Comparison of ENCODE assay signal across 1 cellular context in the genomic region with DNA sequence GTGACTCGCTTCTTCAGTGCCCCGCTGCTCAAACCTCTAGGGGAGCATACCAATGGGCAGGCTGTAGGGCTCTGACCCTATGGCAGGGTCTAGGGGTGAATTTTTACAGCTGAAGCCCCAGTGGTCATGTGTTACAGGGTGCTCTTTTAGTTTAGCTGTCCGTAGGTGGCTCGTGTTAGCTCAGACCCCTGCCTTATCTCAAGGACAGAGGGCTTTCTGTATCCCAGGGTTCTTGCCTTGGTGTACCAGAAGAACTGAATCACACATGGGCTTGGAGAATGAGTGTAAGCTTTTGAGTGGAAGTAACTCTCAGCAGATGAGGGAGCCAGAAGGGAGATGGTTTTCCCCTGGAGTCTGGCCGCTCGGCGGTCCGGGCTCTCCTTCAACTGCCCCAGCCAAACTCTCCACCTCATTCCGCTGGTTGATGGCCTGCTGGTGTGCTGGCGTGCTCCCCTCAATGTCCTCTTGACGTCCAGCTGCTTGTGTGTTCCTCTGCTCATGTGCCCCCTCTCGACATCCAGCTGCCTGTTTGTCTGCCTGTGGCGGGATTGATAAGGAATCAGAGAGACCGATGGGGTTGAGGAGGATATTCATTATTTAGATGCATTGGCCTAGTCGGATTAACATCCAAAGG.
TF ChIP-seq lines count a peak whose summit lies in the region.

No MANE protein-coding gene starts in this region.

TF ChIP-seq in K562, 482 proteins besides CTCF, POLR2A, EP300 and RAD21 (continued from another document and continues in another):
- TF ChIP-seq DACH1 (IDR thresholded peaks at IDR 0.05; ENCODE audit: partially characterized antibody) (no peak), POLR2AphosphoS5 (IDR thresholded peaks at IDR 0.05; ENCODE audit: control insufficient read depth, insufficient read depth, low read depth, low read length) (peak; percentile 29; the same call in 1 of the 2 replicates), PTRF (tag; IDR thresholded peaks at IDR 0.05) (no peak), ZNF23 (CRISPR knock-in tag; IDR thresholded peaks at IDR 0.05) (no peak), ZEB2 (IDR thresholded peaks at IDR 0.05) (no peak), NR2F6 (CRISPR knock-in tag; IDR thresholded peaks at IDR 0.05) (no peak), ETV5 (CRISPR knock-in tag; IDR thresholded peaks at IDR 0.05; ENCODE audit: low read depth) (0 out of 2 replicates have a peak, but pooled peaks have one; percentile 33), NR3C1 (CRISPR knock-in tag; IDR thresholded peaks at IDR 0.05) (no peak), CBFA2T3 (IDR thresholded peaks at IDR 0.05) (peak; percentile 89), OTX1 (CRISPR knock-in tag; IDR thresholded peaks at IDR 0.05) (no peak), ZNF445 (CRISPR knock-in tag; IDR thresholded peaks at IDR 0.05; ENCODE audit: low read depth) (no peak), POLR2B (IDR thresholded peaks at IDR 0.05; ENCODE audit: low read depth, partially characterized antibody) (no peak), CREM (IDR thresholded peaks at IDR 0.05; ENCODE audit: low read depth) (0 out of 2 replicates have a peak, but pooled peaks have one; percentile 18), CREB1 (IDR thresholded peaks at IDR 0.05) (no peak), CREB1 (CRISPR knock-in tag; IDR thresholded peaks at IDR 0.05) (no peak), NCOA6 (IDR thresholded peaks at IDR 0.05) (no peak), HCFC1 (IDR thresholded peaks at IDR 0.05; ENCODE audit: low read depth, low read length) (no peak), CSDE1 (IDR thresholded peaks at IDR 0.05) (no peak), ZNF778 (CRISPR knock-in tag; IDR thresholded peaks at IDR 0.05) (no peak), SRSF3 (IDR thresholded peaks at IDR 0.05; ENCODE audit: insufficient read depth, low read length) (no peak), RBM17 (IDR thresholded peaks at IDR 0.05; ENCODE audit: borderline replicate concordance, low read depth, low read length) (no peak), PRMT5 (CRISPR knock-in tag; IDR thresholded peaks at IDR 0.05) (no peak), NFIC (IDR thresholded peaks at IDR 0.05) (peak; percentile 53), ZNF124 (CRISPR knock-in tag; IDR thresholded peaks at IDR 0.05) (no peak), KDM5B (IDR thresholded peaks at IDR 0.05; ENCODE audit: insufficient replicate concordance, low read depth, low read length) (no peak), DNMT1 (IDR thresholded peaks at IDR 0.05) (no peak), HOXB6 (CRISPR knock-in tag; IDR thresholded peaks at IDR 0.05; ENCODE audit: borderline replicate concordance) (no peak), HDAC2 (IDR thresholded peaks at IDR 0.05) (peak; percentile 46; the same call in 1 of the 2 replicates), DIDO1 (tag; IDR thresholded peaks at IDR 0.05; ENCODE audit: low read depth) (no peak), HEY1 (CRISPR knock-in tag; IDR thresholded peaks at IDR 0.05; ENCODE audit: borderline replicate concordance) (no peak), HLTF (IDR thresholded peaks at IDR 0.05) (no peak), CBX3 (IDR thresholded peaks at IDR 0.05; ENCODE audit: borderline replicate concordance in 1 of 2, low read length in 2 of 2) (0 out of 3 replicates have a peak, but pooled peaks of 1 of the 2 experiments have one; percentile 19), TCF3 (CRISPR knock-in tag; IDR thresholded peaks at IDR 0.05) (peak; percentile 47; the same call in 1 of the 2 replicates), TAF9B (IDR thresholded peaks at IDR 0.05; ENCODE audit: partially characterized antibody) (no peak), RBBP5 (IDR thresholded peaks at IDR 0.05; ENCODE audit: borderline replicate concordance, insufficient read depth, low read length, poor library complexity, severe bottlenecking) (peak; percentile 22), MECOM (CRISPR knock-in tag; IDR thresholded peaks at IDR 0.05) (0 out of 2 replicates have a peak, but pooled peaks have one; percentile 32), ZNF766 (CRISPR knock-in tag; conservative IDR thresholded peaks at IDR 0.05) (peak; percentile 52; the same call in 1 of the 2 replicates), NCOR1 (IDR thresholded peaks at IDR 0.05) (no peak)
- TF ChIP-seq, protein P1, sequence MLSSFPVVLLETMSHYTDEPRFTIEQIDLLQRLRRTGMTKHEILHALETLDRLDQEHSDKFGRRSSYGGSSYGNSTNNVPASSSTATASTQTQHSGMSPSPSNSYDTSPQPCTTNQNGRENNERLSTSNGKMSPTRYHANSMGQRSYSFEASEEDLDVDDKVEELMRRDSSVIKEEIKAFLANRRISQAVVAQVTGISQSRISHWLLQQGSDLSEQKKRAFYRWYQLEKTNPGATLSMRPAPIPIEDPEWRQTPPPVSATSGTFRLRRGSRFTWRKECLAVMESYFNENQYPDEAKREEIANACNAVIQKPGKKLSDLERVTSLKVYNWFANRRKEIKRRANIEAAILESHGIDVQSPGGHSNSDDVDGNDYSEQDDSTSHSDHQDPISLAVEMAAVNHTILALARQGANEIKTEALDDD (IDR thresholded peaks at IDR 0.05): 0 out of 2 replicates have a peak, but pooled peaks have one; percentile 14
- TF ChIP-seq, protein P2, sequence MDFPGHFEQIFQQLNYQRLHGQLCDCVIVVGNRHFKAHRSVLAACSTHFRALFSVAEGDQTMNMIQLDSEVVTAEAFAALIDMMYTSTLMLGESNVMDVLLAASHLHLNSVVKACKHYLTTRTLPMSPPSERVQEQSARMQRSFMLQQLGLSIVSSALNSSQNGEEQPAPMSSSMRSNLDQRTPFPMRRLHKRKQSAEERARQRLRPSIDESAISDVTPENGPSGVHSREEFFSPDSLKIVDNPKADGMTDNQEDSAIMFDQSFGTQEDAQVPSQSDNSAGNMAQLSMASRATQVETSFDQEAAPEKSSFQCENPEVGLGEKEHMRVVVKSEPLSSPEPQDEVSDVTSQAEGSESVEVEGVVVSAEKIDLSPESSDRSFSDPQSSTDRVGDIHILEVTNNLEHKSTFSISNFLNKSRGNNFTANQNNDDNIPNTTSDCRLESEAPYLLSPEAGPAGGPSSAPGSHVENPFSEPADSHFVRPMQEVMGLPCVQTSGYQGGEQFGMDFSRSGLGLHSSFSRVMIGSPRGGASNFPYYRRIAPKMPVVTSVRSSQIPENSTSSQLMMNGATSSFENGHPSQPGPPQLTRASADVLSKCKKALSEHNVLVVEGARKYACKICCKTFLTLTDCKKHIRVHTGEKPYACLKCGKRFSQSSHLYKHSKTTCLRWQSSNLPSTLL (IDR thresholded peaks at IDR 0.05): no peak
- TF ChIP-seq, protein P3, sequence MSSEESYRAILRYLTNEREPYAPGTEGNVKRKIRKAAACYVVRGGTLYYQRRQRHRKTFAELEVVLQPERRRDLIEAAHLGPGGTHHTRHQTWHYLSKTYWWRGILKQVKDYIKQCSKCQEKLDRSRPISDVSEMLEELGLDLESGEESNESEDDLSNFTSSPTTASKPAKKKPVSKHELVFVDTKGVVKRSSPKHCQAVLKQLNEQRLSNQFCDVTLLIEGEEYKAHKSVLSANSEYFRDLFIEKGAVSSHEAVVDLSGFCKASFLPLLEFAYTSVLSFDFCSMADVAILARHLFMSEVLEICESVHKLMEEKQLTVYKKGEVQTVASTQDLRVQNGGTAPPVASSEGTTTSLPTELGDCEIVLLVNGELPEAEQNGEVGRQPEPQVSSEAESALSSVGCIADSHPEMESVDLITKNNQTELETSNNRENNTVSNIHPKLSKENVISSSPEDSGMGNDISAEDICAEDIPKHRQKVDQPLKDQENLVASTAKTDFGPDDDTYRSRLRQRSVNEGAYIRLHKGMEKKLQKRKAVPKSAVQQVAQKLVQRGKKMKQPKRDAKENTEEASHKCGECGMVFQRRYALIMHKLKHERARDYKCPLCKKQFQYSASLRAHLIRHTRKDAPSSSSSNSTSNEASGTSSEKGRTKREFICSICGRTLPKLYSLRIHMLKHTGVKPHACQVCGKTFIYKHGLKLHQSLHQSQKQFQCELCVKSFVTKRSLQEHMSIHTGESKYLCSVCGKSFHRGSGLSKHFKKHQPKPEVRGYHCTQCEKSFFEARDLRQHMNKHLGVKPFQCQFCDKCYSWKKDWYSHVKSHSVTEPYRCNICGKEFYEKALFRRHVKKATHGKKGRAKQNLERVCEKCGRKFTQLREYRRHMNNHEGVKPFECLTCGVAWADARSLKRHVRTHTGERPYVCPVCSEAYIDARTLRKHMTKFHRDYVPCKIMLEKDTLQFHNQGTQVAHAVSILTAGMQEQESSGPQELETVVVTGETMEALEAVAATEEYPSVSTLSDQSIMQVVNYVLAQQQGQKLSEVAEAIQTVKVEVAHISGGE (CRISPR knock-in tag; IDR thresholded peaks at IDR 0.05): no peak; a peak in 1 of 6 replicates
- TF ChIP-seq, protein P4, sequence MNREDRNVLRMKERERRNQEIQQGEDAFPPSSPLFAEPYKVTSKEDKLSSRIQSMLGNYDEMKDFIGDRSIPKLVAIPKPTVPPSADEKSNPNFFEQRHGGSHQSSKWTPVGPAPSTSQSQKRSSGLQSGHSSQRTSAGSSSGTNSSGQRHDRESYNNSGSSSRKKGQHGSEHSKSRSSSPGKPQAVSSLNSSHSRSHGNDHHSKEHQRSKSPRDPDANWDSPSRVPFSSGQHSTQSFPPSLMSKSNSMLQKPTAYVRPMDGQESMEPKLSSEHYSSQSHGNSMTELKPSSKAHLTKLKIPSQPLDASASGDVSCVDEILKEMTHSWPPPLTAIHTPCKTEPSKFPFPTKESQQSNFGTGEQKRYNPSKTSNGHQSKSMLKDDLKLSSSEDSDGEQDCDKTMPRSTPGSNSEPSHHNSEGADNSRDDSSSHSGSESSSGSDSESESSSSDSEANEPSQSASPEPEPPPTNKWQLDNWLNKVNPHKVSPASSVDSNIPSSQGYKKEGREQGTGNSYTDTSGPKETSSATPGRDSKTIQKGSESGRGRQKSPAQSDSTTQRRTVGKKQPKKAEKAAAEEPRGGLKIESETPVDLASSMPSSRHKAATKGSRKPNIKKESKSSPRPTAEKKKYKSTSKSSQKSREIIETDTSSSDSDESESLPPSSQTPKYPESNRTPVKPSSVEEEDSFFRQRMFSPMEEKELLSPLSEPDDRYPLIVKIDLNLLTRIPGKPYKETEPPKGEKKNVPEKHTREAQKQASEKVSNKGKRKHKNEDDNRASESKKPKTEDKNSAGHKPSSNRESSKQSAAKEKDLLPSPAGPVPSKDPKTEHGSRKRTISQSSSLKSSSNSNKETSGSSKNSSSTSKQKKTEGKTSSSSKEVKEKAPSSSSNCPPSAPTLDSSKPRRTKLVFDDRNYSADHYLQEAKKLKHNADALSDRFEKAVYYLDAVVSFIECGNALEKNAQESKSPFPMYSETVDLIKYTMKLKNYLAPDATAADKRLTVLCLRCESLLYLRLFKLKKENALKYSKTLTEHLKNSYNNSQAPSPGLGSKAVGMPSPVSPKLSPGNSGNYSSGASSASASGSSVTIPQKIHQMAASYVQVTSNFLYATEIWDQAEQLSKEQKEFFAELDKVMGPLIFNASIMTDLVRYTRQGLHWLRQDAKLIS (CRISPR knock-in tag; IDR thresholded peaks at IDR 0.05): no peak
- TF ChIP-seq, protein P5, sequence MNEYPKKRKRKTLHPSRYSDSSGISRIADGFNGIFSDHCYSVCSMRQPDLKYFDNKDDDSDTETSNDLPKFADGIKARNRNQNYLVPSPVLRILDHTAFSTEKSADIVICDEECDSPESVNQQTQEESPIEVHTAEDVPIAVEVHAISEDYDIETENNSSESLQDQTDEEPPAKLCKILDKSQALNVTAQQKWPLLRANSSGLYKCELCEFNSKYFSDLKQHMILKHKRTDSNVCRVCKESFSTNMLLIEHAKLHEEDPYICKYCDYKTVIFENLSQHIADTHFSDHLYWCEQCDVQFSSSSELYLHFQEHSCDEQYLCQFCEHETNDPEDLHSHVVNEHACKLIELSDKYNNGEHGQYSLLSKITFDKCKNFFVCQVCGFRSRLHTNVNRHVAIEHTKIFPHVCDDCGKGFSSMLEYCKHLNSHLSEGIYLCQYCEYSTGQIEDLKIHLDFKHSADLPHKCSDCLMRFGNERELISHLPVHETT (CRISPR knock-in tag; conservative IDR thresholded peaks at IDR 0.05 in 1 of 2, IDR thresholded peaks at IDR 0.05 in 1 of 2): no peak
- TF ChIP-seq, protein P6, sequence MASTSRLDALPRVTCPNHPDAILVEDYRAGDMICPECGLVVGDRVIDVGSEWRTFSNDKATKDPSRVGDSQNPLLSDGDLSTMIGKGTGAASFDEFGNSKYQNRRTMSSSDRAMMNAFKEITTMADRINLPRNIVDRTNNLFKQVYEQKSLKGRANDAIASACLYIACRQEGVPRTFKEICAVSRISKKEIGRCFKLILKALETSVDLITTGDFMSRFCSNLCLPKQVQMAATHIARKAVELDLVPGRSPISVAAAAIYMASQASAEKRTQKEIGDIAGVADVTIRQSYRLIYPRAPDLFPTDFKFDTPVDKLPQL (IDR thresholded peaks at IDR 0.05; ENCODE audit: extremely low read depth, insufficient read length): no peak
- TF ChIP-seq, protein P7, sequence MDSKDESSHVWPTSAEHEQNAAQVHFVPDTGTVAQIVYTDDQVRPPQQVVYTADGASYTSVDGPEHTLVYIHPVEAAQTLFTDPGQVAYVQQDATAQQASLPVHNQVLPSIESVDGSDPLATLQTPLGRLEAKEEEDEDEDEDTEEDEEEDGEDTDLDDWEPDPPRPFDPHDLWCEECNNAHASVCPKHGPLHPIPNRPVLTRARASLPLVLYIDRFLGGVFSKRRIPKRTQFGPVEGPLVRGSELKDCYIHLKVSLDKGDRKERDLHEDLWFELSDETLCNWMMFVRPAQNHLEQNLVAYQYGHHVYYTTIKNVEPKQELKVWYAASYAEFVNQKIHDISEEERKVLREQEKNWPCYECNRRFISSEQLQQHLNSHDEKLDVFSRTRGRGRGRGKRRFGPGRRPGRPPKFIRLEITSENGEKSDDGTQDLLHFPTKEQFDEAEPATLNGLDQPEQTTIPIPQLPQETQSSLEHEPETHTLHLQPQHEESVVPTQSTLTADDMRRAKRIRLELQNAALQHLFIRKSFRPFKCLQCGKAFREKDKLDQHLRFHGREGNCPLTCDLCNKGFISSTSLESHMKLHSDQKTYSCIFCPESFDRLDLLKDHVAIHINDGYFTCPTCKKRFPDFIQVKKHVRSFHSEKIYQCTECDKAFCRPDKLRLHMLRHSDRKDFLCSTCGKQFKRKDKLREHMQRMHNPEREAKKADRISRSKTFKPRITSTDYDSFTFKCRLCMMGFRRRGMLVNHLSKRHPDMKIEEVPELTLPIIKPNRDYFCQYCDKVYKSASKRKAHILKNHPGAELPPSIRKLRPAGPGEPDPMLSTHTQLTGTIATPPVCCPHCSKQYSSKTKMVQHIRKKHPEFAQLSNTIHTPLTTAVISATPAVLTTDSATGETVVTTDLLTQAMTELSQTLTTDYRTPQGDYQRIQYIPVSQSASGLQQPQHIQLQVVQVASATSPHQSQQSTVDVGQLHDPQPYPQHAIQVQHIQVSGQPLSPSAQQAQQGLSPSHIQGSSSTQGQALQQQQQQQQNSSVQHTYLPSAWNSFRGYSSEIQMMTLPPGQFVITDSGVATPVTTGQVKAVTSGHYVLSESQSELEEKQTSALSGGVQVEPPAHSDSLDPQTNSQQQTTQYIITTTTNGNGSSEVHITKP (IDR thresholded peaks at IDR 0.05; ENCODE audit: partially characterized antibody): peak; percentile 22
- TF ChIP-seq, protein P8, sequence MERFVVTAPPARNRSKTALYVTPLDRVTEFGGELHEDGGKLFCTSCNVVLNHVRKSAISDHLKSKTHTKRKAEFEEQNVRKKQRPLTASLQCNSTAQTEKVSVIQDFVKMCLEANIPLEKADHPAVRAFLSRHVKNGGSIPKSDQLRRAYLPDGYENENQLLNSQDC (CRISPR knock-in tag; IDR thresholded peaks at IDR 0.05): no peak
- TF ChIP-seq, protein P9, sequence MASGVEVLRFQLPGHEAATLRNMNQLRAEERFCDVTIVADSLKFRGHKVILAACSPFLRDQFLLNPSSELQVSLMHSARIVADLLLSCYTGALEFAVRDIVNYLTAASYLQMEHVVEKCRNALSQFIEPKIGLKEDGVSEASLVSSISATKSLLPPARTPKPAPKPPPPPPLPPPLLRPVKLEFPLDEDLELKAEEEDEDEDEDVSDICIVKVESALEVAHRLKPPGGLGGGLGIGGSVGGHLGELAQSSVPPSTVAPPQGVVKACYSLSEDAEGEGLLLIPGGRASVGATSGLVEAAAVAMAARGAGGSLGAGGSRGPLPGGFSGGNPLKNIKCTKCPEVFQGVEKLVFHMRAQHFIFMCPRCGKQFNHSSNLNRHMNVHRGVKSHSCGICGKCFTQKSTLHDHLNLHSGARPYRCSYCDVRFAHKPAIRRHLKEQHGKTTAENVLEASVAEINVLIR (CRISPR knock-in tag; IDR thresholded peaks at IDR 0.05): no peak
